ENCODE assay signal across 24 cellular contexts in the genomic region with DNA sequence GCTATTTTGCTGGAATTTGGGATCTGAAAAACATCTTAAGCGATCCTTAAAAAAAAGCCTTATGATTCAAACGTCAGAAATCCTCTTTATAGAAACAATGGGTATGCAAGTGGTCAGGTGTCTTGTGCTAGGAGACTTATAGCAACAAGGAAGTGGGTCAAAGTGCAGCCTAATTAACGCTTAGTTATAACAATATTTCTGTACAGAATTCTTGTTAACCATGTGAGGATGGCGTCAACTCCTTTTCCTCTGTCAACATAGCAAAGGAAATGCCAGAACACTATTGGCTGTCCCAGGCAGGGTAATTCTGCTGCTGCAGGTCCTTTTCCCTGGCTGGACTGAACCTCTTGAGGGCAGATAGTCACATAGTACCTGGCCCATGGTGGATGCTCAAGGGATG. TPM values are rescaled to one million over a fixed set of nuclear protein-coding genes. Genes with fewer than 3 reads are reported as not detected.
"Had no signal": no experiment of that assay in that cellular context is flagged by ENCODE, and none has a peak within 500 bp of the region (broad histone marks: within the 10 kb centered on the region; RNA-seq: fewer than 3 reads in every experiment).

No MANE protein-coding gene starts in this region.

- H3K9me3 ChIP-seq: neutrophil, psoas muscle, right atrium auricular region, thoracic aorta, transverse colon had no signal

- DNase-seq: effector memory CD4-positive, alpha-beta T cell; esophagus squamous epithelium; foreskin fibroblast; kidney; left cardiac atrium; left ventricle myocardium superior; naive thymus-derived CD8-positive, alpha-beta T cell; psoas muscle; sigmoid colon; stimulated activated CD4-positive, alpha-beta T cell treated with anti-CD3 and anti-CD28 coated beads, Interleukin-12 subunit alpha, Interleukin-12 subunit beta, amount 100 ng/mL, for 4 hours; stimulated activated naive CD4-positive, alpha-beta T cell; stomach; substantia nigra; transverse colon had no signal

- H3K36me3 ChIP-seq: esophagus squamous epithelium, gastroesophageal sphincter, neutrophil, right atrium auricular region, sigmoid colon, stomach, thoracic aorta, transverse colon had no signal

- H3K27me3 ChIP-seq: esophagus squamous epithelium, gastroesophageal sphincter, right atrium auricular region, sigmoid colon, stomach, transverse colon had no signal

- H3K4me3 ChIP-seq: coronary artery, esophagus squamous epithelium, gastroesophageal sphincter, lung, psoas muscle, right atrium auricular region, sigmoid colon, skin epidermis, stomach, thoracic aorta, transverse colon had no signal

- H3K27ac ChIP-seq: coronary artery, esophagus squamous epithelium, gastroesophageal sphincter, neutrophil, psoas muscle, right atrium auricular region, sigmoid colon, skin epidermis, stomach, thoracic aorta, transverse colon had no signal

- H3K27ac Mint-ChIP-seq: naive thymus-derived CD8-positive, alpha-beta T cell had no signal

- H3K4me1 ChIP-seq: esophagus squamous epithelium, gastroesophageal sphincter, psoas muscle, right atrium auricular region, sigmoid colon, stomach, transverse colon had no signal

- H3K4me3 Mint-ChIP-seq: naive thymus-derived CD8-positive, alpha-beta T cell had no signal

- FAIRE-seq: kidney had no signal

- H3K4me1 Mint-ChIP-seq: naive thymus-derived CD8-positive, alpha-beta T cell had no signal

- ATAC-seq: gastroesophageal sphincter; left cardiac atrium; left ventricle myocardium superior; naive thymus-derived CD8-positive, alpha-beta T cell; psoas muscle had no signal

RNA-seq across cellular contexts. Expression of gene KCNK12, which starts 21.6 kb away (rescaled TPM):
- total RNA-seq: chondrocyte, gastroesophageal sphincter, left cardiac atrium, mesenteric fat pad, osteoblast, psoas muscle, right atrium auricular region, thoracic aorta had no signal
